17 cellular contexts compared by ENCODE assay signal in the genomic region with DNA sequence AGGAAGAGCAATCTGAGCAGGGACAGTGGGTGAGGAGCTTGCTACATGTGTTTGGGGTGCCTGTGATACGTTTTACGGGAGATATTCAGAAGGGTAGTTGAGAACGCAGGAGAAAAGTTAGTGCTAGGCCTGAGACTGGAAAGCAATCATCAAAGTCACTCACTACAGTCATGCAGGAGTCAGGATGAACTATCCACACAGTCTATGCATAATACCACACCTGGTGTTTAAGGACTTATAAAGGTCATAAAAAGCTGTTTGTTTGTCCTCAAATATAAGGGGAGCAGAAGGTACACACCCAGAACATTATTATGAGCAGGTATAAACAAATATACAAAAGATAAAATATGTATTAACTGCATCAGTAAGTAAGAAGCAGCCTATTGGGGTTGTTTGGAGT.
DNase-seq lines count a peak whose midpoint lies in the region; TF ChIP-seq lines count a peak whose summit lies in the region.
"Had no signal": no experiment of that assay in that cellular context is flagged by ENCODE, and none has a peak within 500 bp of the region (broad histone marks: within the 10 kb centered on the region; RNA-seq: fewer than 3 reads in every experiment).

No MANE protein-coding gene starts in this region.

- in situ Hi-C loops in transverse colon (cut with MboI; ENCODE audit: low pct_ligation_motif_present in 1 of 4, low pct_unique_long_range_greater_than_20kb in 1 of 4, low sequenced_read_pairs in 3 of 4): loop anchor here in 2 of 4 donors (25.0 kb wide), 3 partner anchors 166 to 666 kb away; partner anchors contain the start of gene GNA14 (in 1 of the 2)

- 73 to 86% methylated on average over 3 of the region's 3 CpGs for WGBS in transverse colon (ENCODE audit: low coverage in 1 of 2), 2 donors
- 93% methylated on average over 3 of the region's 3 CpGs for WGBS in tibial nerve, 2 donors

- no peaks in the 10 kb centered on the region for H3K9me3 ChIP-seq in mucosa of rectum (ENCODE audit: control insufficient read depth in 2 of 2, low read length in 2 of 2)
- H3K9me3 ChIP-seq in transverse colon: no peaks in the 10 kb centered on the region
- H3K9me3 ChIP-seq in WERI-Rb-1 (ENCODE audit: severe bottlenecking): no peaks in the 10 kb centered on the region
- H3K9me3 ChIP-seq in tibial nerve: peaks cover 0 to 18% (median 3%) of the 10 kb centered on the region in 4 donors
- H3K9me3 ChIP-seq: Caco-2 had no signal

- TF ChIP-seq EP300 in transverse colon (IDR thresholded peaks at IDR 0.05; ENCODE audit: low read depth) (no peak), tibial nerve (IDR thresholded peaks at IDR 0.05) (no peak)

- TF ChIP-seq CTCF in transverse colon (IDR thresholded peaks at IDR 0.05): no peak
- no peak for TF ChIP-seq CTCF in WERI-Rb-1 (IDR thresholded peaks at IDR 0.05; ENCODE audit: low read depth, low read length)
- TF ChIP-seq CTCF in tibial nerve (IDR thresholded peaks at IDR 0.05): no peak

- no peak overlapping the region for H3K4me3 ChIP-seq in mucosa of rectum (ENCODE audit: low read length in 2 of 2)
- H3K4me3 ChIP-seq in transverse colon: no peak overlapping the region
- no peak overlapping the region for H3K4me3 ChIP-seq in WERI-Rb-1 (ENCODE audit: low read depth, low read length)
- H3K4me3 ChIP-seq in tibial nerve: no peak overlapping the region
- H3K4me3 ChIP-seq: A549; BLaER1 treated with 17β-estradiol and CSF1 and Interleukin-3, amounts not matched to agents 10 nM and 100 nM had no signal

- peak; percentile 7 for DNase-seq in DMS53 (lab: John Stamatoyannopoulos, UW)
- no peak for DNase-seq in DMS53 treated with DMSO at 0.1 percent for 48 hours (lab: John Stamatoyannopoulos, UW; ENCODE audit: unreplicated experiment)
- DNase-seq in transverse colon: no peak
- DNase-seq in WERI-Rb-1: no peak
- DNase-seq in tibial nerve (ENCODE audit: low spot score in 2 of 2): no peak
- DNase-seq: AML-193; Caco-2; Calu3; CD4-positive, alpha-beta T cell; CD8-positive, alpha-beta T cell; DMS79 treated with DMSO at 0.1 percent for 48 hours; GF-D8 had no signal

- peak overlapping the region; percentile 49 to 52 for H3K27ac ChIP-seq in mucosa of rectum (ENCODE audit: low read depth in 2 of 2, low read length in 2 of 2)
- H3K27ac ChIP-seq in transverse colon: peak overlapping the region in 3 of 4 donors; percentile 22 to 43 (median 31)
- H3K27ac ChIP-seq in WERI-Rb-1: no peak overlapping the region
- H3K27ac ChIP-seq in tibial nerve: no peak overlapping the region
- H3K27ac ChIP-seq: 22Rv1; A549; BLaER1 treated with 17β-estradiol and CSF1 and Interleukin-3, amounts not matched to agents 10 nM and 100 nM; C4-2B had no signal

- TF ChIP-seq POLR2A in transverse colon (IDR thresholded peaks at IDR 0.05) (no peak), tibial nerve (IDR thresholded peaks at IDR 0.05) (no peak)

- no peak overlapping the region for H3K9ac ChIP-seq in mucosa of rectum (ENCODE audit: low read depth in 1 of 2, low read length in 2 of 2)
- H3K9ac ChIP-seq: BLaER1 treated with 17β-estradiol and CSF1 and Interleukin-3, amounts not matched to agents 10 nM and 100 nM had no signal

- H3K36me3 ChIP-seq in mucosa of rectum (ENCODE audit: control insufficient read depth in 2 of 2, insufficient read depth in 2 of 2, low read length in 2 of 2): no peaks in the 10 kb centered on the region
- no peaks in the 10 kb centered on the region for H3K36me3 ChIP-seq in transverse colon
- no peaks in the 10 kb centered on the region for H3K36me3 ChIP-seq in WERI-Rb-1
- no peaks in the 10 kb centered on the region for H3K36me3 ChIP-seq in tibial nerve
- H3K36me3 ChIP-seq: BLaER1 treated with 17β-estradiol and CSF1 and Interleukin-3, amounts not matched to agents 10 nM and 100 nM had no signal

- H3K4me1 ChIP-seq in mucosa of rectum (ENCODE audit: control insufficient read depth in 2 of 2, insufficient read depth in 2 of 2, low read length in 2 of 2) (peaks cover 0 to 7% of the 10 kb centered on the region in 2 donors), transverse colon (peaks cover 0 to 3% (median 0%) of the 10 kb centered on the region in 4 donors), tibial nerve (no peaks in the 10 kb centered on the region)
- H3K4me1 ChIP-seq: Caco-2 had no signal

- H3K27me3 ChIP-seq in mucosa of rectum (ENCODE audit: control insufficient read depth in 2 of 2, insufficient read depth in 2 of 2, low read length in 2 of 2) (no peaks in the 10 kb centered on the region), transverse colon (no peaks in the 10 kb centered on the region), WERI-Rb-1 (ENCODE audit: insufficient read depth, low read depth, severe bottlenecking) (no peaks in the 10 kb centered on the region), tibial nerve (no peaks in the 10 kb centered on the region)
- H3K27me3 ChIP-seq: BLaER1 treated with 17β-estradiol and CSF1 and Interleukin-3, amounts not matched to agents 10 nM and 100 nM had no signal

- intact Hi-C loops in transverse colon (cut with DNase I; ENCODE audit: low total_unique reads): no loop called here

Comparison
In these comparisons a context has a peak if more than half of its experiments do, and no peak if none do; other contexts are left out.
1. H3K27ac ChIP-seq: peak in mucosa of rectum (2 of 2) and transverse colon (3 of 4); none in WERI-Rb-1 (single experiment) and tibial nerve (0 of 4).